ENCODE assay signal across 14 cellular contexts in the genomic region with DNA sequence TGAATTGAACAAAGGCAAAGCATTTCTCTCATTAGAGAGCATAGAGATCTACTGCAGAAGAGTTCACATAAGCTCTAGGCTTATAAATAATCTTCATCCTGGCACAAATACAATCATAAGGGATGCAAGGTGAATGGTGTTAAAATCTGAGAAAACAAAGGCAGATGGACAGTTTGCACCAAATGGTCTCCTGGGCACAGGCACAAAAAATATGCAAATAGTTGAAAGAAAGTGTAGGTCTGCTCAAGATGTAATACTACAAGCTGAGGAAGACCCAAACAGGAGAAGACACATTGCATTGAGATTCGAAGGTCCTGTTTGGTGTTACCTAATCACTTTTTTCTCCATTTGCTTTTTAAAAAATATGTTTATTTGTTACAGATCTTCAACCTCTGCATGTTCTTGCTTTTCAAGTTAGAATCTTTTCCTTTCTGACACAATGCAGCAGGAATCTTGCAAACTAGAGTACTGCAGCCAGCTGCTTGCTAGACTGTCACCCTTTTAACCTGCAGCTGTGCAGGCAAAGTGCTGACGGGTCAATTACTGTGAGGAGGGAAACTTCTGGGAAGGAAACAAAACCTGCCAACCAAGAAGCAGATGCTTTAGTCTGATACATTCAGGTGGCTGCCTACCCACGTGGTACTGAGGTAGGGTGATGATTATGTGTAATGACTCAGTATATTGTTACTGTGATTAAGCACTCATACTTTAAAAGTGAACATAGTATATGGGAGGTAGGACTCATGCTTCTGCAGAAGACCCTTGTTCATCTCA.
A peak's percentile ranks its signal among the peaks of the same experiment; 100 is the strongest.
DNase-seq lines count a peak whose midpoint lies in the region; ATAC-seq, FAIRE-seq and TF ChIP-seq lines count a peak whose summit lies in the region.
"Had no signal": no experiment of that assay in that cellular context is flagged by ENCODE, and none has a peak within 500 bp of the region (broad histone marks: within the 10 kb centered on the region; RNA-seq: fewer than 3 reads in every experiment).

No MANE protein-coding gene starts in this region.

- CTCF ChIA-PET in A549 (lab: Yijun Ruan, JAX) = no interaction called here

- no peak overlapping the region for H3K4me2 ChIP-seq in A549

- ATAC-seq in A549 = no peak
- ATAC-seq in HG02763 (IDR thresholded peaks at IDR 0.05; ENCODE audit: unreplicated experiment) = no peak

- DNase-seq in A549 (ENCODE audit: low read depth in 1 of 2, low spot score in 1 of 2) (no peak), HPDE6-E6E7 (ENCODE audit: extremely low spot score) (peak; percentile 0), astrocyte of the cerebellum (ENCODE audit: low read depth) (peak; percentile 1), inferior parietal cortex (ENCODE audit: extremely low spot score) (peak; percentile 49), mucosa of gallbladder (ENCODE audit: low spot score) (no peak), T-helper 2 cell (no peak), GM19240 (ENCODE audit: insufficient read length, low spot score) (no peak)
- DNase-seq: activated CD4-positive, alpha-beta T cell treated with anti-CD3 and anti-CD28 coated beads for 4 hours; AML-193; MG63; NCI-H226; Peyer's patch; tibial artery had no signal

- H3K4me1 ChIP-seq in A549 = no peaks in the 10 kb centered on the region
- H3K4me1 ChIP-seq: Peyer's patch, tibial artery had no signal

- WGBS in A549 (ENCODE audit: missing lambda C conversion rate) = 18% methylated on average over 3 of the region's 3 CpGs

- POLR2A ChIA-PET in A549 (lab: Yijun Ruan, JAX) = no interaction called here

- TF ChIP-seq EP300 in A549 (IDR thresholded peaks at IDR 0.05) = no peak

- in situ Hi-C loops in astrocyte of the cerebellum (cut with HindIII; ENCODE audit: low sequenced_read_pairs) = no loop called here

- H3K27ac ChIP-seq in A549 = no peak overlapping the region
- H3K27ac ChIP-seq: Peyer's patch, tibial artery had no signal

- TF ChIP-seq RAD21 in A549 (conservative IDR thresholded peaks at IDR 0.05 in 1 of 2, IDR thresholded peaks at IDR 0.05 in 1 of 2) = no peak

- no peak for FAIRE-seq in A549 (lab: Jason Lieb, UNC)

- no peaks in the 10 kb centered on the region for H3K9me3 ChIP-seq in A549
- H3K9me3 ChIP-seq: MG63, Peyer's patch, tibial artery had no signal

- no peak for TF ChIP-seq POLR2A in A549 (IDR thresholded peaks at IDR 0.05; ENCODE audit: low read length)

- H3K4me3 ChIP-seq in A549 (no peak overlapping the region), astrocyte of the cerebellum (ENCODE audit: low read depth, low read length) (no peak overlapping the region)
- H3K4me3 ChIP-seq: MG63, Peyer's patch, tibial artery had no signal

- TF ChIP-seq CTCF in A549 (IDR thresholded peaks at IDR 0.05) = no peak
- no peak for TF ChIP-seq CTCF in astrocyte of the cerebellum (IDR thresholded peaks at IDR 0.05; ENCODE audit: low read depth, low read length, missing control alignments)

TF ChIP-seq in A549, 52 proteins besides CTCF, POLR2A, EP300 and RAD21:
- TF ChIP-seq MAFK (IDR thresholded peaks at IDR 0.05; ENCODE audit: partially characterized antibody) (peak; percentile 29), ATOH8 (CRISPR knock-in tag; IDR thresholded peaks at IDR 0.05; ENCODE audit: low read depth) (no peak), JUNB (IDR thresholded peaks at IDR 0.05) (no peak)

Comparison
In these comparisons a context has a peak if more than half of its experiments do, and no peak if none do; other contexts are left out.
1. DNase-seq: peak in HPDE6-E6E7 (single experiment), astrocyte of the cerebellum (single experiment) and inferior parietal cortex (single experiment); none in A549 (0 of 2), mucosa of gallbladder (single experiment), T-helper 2 cell (0 of 5) and GM19240 (single experiment).